Comparison of ENCODE assay signal across 2 cellular contexts in genomic region chr9:136568288-136569081, GRCh38.
TF ChIP-seq lines count a peak whose summit lies in the region.

No MANE protein-coding gene starts in this region.

TF ChIP-seq in IMR-90, 13 proteins besides CTCF, POLR2A, EP300 and RAD21:
- no peak for TF ChIP-seq MXI1 (IDR thresholded peaks at IDR 0.05; ENCODE audit: borderline replicate concordance, low read depth, low read length)
- no peak for TF ChIP-seq MAFK (IDR thresholded peaks at IDR 0.05; ENCODE audit: low read depth, low read length)
- TF ChIP-seq USF2 (IDR thresholded peaks at IDR 0.05; ENCODE audit: low read depth, low read length), result no peak
- no peak for TF ChIP-seq SMC3 (IDR thresholded peaks at IDR 0.05; ENCODE audit: low read depth, low read length)
- TF ChIP-seq BHLHE40 (IDR thresholded peaks at IDR 0.05; ENCODE audit: low read depth, low read length), result no peak
- TF ChIP-seq RCOR1 (IDR thresholded peaks at IDR 0.05; ENCODE audit: insufficient replicate concordance, low read length), result no peak
- TF ChIP-seq NFE2L2 (IDR thresholded peaks at IDR 0.05; ENCODE audit: low read depth, low read length), result no peak
- TF ChIP-seq, protein P1, sequence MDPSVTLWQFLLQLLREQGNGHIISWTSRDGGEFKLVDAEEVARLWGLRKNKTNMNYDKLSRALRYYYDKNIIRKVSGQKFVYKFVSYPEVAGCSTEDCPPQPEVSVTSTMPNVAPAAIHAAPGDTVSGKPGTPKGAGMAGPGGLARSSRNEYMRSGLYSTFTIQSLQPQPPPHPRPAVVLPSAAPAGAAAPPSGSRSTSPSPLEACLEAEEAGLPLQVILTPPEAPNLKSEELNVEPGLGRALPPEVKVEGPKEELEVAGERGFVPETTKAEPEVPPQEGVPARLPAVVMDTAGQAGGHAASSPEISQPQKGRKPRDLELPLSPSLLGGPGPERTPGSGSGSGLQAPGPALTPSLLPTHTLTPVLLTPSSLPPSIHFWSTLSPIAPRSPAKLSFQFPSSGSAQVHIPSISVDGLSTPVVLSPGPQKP (IDR thresholded peaks at IDR 0.05; ENCODE audit: borderline replicate concordance, low read depth, low read length), result no peak
- TF ChIP-seq FOS (IDR thresholded peaks at IDR 0.05; ENCODE audit: low read depth, low read length), result no peak
- TF ChIP-seq RFX5 (IDR thresholded peaks at IDR 0.05; ENCODE audit: low read depth, low read length), result no peak
- no peak for TF ChIP-seq CEBPB (IDR thresholded peaks at IDR 0.05; ENCODE audit: low read depth, low read length)
- no peak for TF ChIP-seq CHD1 (IDR thresholded peaks at IDR 0.05; ENCODE audit: low read depth, low read length)
- no peak for TF ChIP-seq MAZ (IDR thresholded peaks at IDR 0.05; ENCODE audit: borderline replicate concordance, low read depth, low read length)

TF ChIP-seq in endothelial cell of umbilical vein, 7 proteins besides CTCF, POLR2A, EP300 and RAD21:
- no peak for TF ChIP-seq POLR2AphosphoS5 (IDR thresholded peaks at IDR 0.05; ENCODE audit: insufficient read depth, low read depth, low read length)
- TF ChIP-seq MAX (IDR thresholded peaks at IDR 0.05; ENCODE audit: insufficient read depth, insufficient read length), result no peak
- TF ChIP-seq MYC (IDR thresholded peaks at IDR 0.05; ENCODE audit: low read depth, low read length), result no peak
- TF ChIP-seq FOS (IDR thresholded peaks at IDR 0.05; ENCODE audit: borderline replicate concordance, insufficient read depth, low read length), result no peak
- TF ChIP-seq EZH2 (IDR thresholded peaks at IDR 0.05; ENCODE audit: borderline replicate concordance, low read depth, low read length, severe bottlenecking), result no peak
- no peak for TF ChIP-seq GATA2 (IDR thresholded peaks at IDR 0.05; ENCODE audit: insufficient read depth, insufficient read length, low read depth, low read length)
- TF ChIP-seq JUN (IDR thresholded peaks at IDR 0.05; ENCODE audit: borderline replicate concordance, insufficient read depth, insufficient read length, low read depth), result no peak
